ENCODE assay signal across 10 cellular contexts in the genomic region with DNA sequence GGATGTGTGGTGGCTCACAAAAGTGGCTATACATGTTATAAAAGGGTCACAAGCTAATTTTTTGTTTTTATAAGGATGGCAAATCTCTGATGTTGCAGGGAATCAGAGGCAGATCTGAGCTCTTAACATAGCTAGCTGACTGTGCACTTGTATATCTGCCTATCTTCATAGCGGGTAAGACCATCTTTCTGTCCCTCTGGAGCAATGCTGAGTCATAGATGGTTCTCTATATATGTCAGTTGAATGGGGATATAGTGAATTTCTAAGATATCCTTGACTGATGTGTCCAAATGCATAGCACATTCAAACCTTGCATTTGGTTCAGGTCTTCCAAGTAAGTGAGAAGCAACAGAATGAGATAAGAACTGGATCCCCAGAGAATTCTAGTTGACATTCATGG.
"Had no signal": no experiment of that assay in that cellular context is flagged by ENCODE, and none has a peak within 500 bp of the region (broad histone marks: within the 10 kb centered on the region; RNA-seq: fewer than 3 reads in every experiment).

No MANE protein-coding gene starts in this region.

- H3K27ac Mint-ChIP-seq: H9 had no signal

- H3K27ac ChIP-seq: GM23248, HL-60, KMS-11 had no signal

- H3K4me2 ChIP-seq: KMS-11 had no signal

- H3K4me3 Mint-ChIP-seq: H9 had no signal

- DNase-seq: GM23248, GOT3, HCEC 1CT, IMR-90, Karpas-422, KBM-7 had no signal

- FAIRE-seq: H54 had no signal

- H3K4me3 ChIP-seq: GM23248 had no signal

- H2AFZ ChIP-seq: GM23248 had no signal

- H3K9ac ChIP-seq: GM23248, KMS-11 had no signal
